ENCODE assay signal across 24 cellular contexts in the genomic region with DNA sequence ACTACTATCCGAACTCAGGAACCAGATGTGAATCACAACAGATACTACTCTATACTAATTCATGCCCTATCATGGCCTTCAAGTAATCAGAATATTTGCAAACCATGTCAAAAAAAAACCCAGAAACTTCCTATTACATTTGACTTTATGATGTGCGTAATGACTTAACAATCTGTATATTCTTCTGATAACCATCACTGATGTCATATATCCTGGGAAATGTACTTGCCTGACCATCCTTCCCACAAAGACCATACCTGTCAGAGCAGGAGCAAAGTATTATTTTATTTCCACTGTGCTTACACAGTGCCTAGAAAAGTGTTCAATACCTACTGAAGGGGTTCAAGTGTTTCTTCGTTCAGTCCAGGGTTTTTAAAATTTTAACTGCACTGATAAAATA. TPM values are rescaled to one million over a fixed set of nuclear protein-coding genes. Genes with fewer than 3 reads are reported as not detected.
A peak's percentile ranks its signal among the peaks of the same experiment; 100 is the strongest.
DNase-seq lines count a peak whose midpoint lies in the region; ATAC-seq and TF ChIP-seq lines count a peak whose summit lies in the region.
"Had no signal": no experiment of that assay in that cellular context is flagged by ENCODE, and none has a peak within 500 bp of the region (broad histone marks: within the 10 kb centered on the region; RNA-seq: fewer than 3 reads in every experiment).

No MANE protein-coding gene starts in this region.

- peaks cover 79% of the 10 kb centered on the region for H3K36me3 Mint-ChIP-seq in activated T-cell treated with anti-CD3 and anti-CD28 coated beads, Interleukin-2, amount 50 U/mL, for 24 hours (ENCODE audit: low read depth)

- POLR2A ChIA-PET in PC-9 (lab: Charles Lee; ENCODE audit: unreplicated experiment): no interaction called here

- no peaks in the 10 kb centered on the region for H3K27me3 ChIP-seq in PC-9 (ENCODE audit: insufficient read depth, low read depth)
- H3K27me3 ChIP-seq: BE2C, BLaER1 had no signal

- H3K4me1 ChIP-seq in PC-9 (replicated peaks; ENCODE audit: insufficient read depth): no peaks in the 10 kb centered on the region
- H3K4me1 ChIP-seq: BE2C, BLaER1 had no signal

- H3K36me3 ChIP-seq in PC-9 (ENCODE audit: low read depth) (peaks cover 60% of the 10 kb centered on the region), SK-N-MC (ENCODE audit: insufficient read depth, low read length) (peaks cover 76% of the 10 kb centered on the region)
- H3K36me3 ChIP-seq: BE2C had no signal

- H3K27ac ChIP-seq in PC-9 (0 out of 2 replicates have a peak overlapping the region, but pooled peaks have one; percentile 5), SK-N-MC (0 out of 2 replicates have a peak overlapping the region, but pooled peaks have one; percentile 13)
- H3K27ac ChIP-seq: BLaER1 had no signal

- H3K4me2 ChIP-seq in PC-9: no peak overlapping the region
- H3K4me2 ChIP-seq: BLaER1 had no signal

- H3K9me3 ChIP-seq in PC-9 (ENCODE audit: insufficient read depth, low read depth) (no peaks in the 10 kb centered on the region), SK-N-MC (ENCODE audit: low read depth, low read length) (peaks cover 9% of the 10 kb centered on the region; the same call in 1 of the 2 replicates)
- H3K9me3 ChIP-seq: BE2C, BLaER1 had no signal

- CTCF ChIA-PET in PC-9 (lab: Charles Lee): no interaction called here

- H3K79me2 ChIP-seq in PC-9 (ENCODE audit: low read depth): peaks cover 60% of the 10 kb centered on the region

- no peak overlapping the region for H3K4me3 Mint-ChIP-seq in activated T-cell treated with anti-CD3 and anti-CD28 coated beads, Interleukin-2, amount 50 U/mL, for 24 hours
- H3K4me3 Mint-ChIP-seq: CD14-positive monocyte; CD4-positive, alpha-beta memory T cell; CD4-positive, CD25-positive, alpha-beta regulatory T cell; CD8-positive, alpha-beta memory T cell had no signal

- peaks cover 52% of the 10 kb centered on the region for H3F3A ChIP-seq in PC-9 (ENCODE audit: insufficient read depth, low read depth)

- no peaks in the 10 kb centered on the region; the same call in 1 of the 2 replicates for H3K9me2 ChIP-seq in PC-9 (ENCODE audit: insufficient read depth)

- no peak overlapping the region for H3K9ac ChIP-seq in SK-N-MC (ENCODE audit: insufficient read length)
- H3K9ac ChIP-seq: BLaER1 had no signal

- no peak for TF ChIP-seq CTCF in PC-9 (conservative IDR thresholded peaks at IDR 0.05)

- ATAC-seq in left colon (peak; percentile 61), HG02759 (IDR thresholded peaks at IDR 0.05; ENCODE audit: unreplicated experiment) (no peak)
- ATAC-seq: GM12878 had no signal

- H3K4me3 ChIP-seq in PC-9 (no peak overlapping the region), SK-N-MC (no peak overlapping the region)
- H3K4me3 ChIP-seq: BLaER1, GM12878 had no signal

- intact Hi-C loops in PC-9 (cut with micrococcal nuclease; ENCODE audit: unreplicated experiment) (no loop called here), left colon (cut with DNase I, micrococcal nuclease) (loop anchor here in 1 of 2 donors (10.0 kb wide), 1 partner anchor 358 kb away; no protein-coding TSS in a partner anchor)

- no peaks in the 10 kb centered on the region for H3K4me1 Mint-ChIP-seq in activated T-cell treated with anti-CD3 and anti-CD28 coated beads, Interleukin-2, amount 50 U/mL, for 24 hours (ENCODE audit: low read depth)
- H3K4me1 Mint-ChIP-seq: CD14-positive monocyte had no signal

- H3K9me3 Mint-ChIP-seq in activated T-cell treated with anti-CD3 and anti-CD28 coated beads, Interleukin-2, amount 50 U/mL, for 24 hours: peaks cover 5% of the 10 kb centered on the region
- H3K9me3 Mint-ChIP-seq: CD14-positive monocyte had no signal

- no peak overlapping the region for H3K27ac Mint-ChIP-seq in activated T-cell treated with anti-CD3 and anti-CD28 coated beads, Interleukin-2, amount 50 U/mL, for 24 hours
- H3K27ac Mint-ChIP-seq: CD4-positive, CD25-positive, alpha-beta regulatory T cell had no signal

- BruUV-seq in PC-9 (replicated peaks; lab: Mats Ljungman, UMichigan): no TSS peak

- no peak overlapping the region for H2AFZ ChIP-seq in PC-9

- H4K20me1 ChIP-seq in PC-9 (ENCODE audit: insufficient read depth): peaks cover 12% of the 10 kb centered on the region

- H3K27me3 Mint-ChIP-seq in activated T-cell treated with anti-CD3 and anti-CD28 coated beads, Interleukin-2, amount 50 U/mL, for 24 hours: no peaks in the 10 kb centered on the region
- H3K27me3 Mint-ChIP-seq: CD4-positive, alpha-beta memory T cell; CD4-positive, CD25-positive, alpha-beta regulatory T cell had no signal

- no peak for DNase-seq in PC-9
- DNase-seq in SK-N-MC (ENCODE audit: low read depth, low spot score): no peak
- no peak for DNase-seq in left colon
- no peak for DNase-seq in NCI-H748 (lab: John Stamatoyannopoulos, UW; ENCODE audit: unreplicated experiment)
- DNase-seq in activated T-cell treated with anti-CD3 and anti-CD28 coated beads, Interleukin-2, amount 50 U/mL, for 24 hours: no peak
- DNase-seq: 8988T; ACHN; BE2C; C1 segment of cervical spinal cord; CD4-positive, alpha-beta memory T cell; CD4-positive, CD25-positive, alpha-beta regulatory T cell; CD8-positive, alpha-beta memory T cell; COR-L47; DMS 273 treated with DMSO at 0.1 percent for 48 hours; DMS153; DMS53; DMS79; DND-41; EL; GDM1 had no signal

RNA-seq across cellular contexts. Expression of a gene that starts 27.5 kb away (rescaled TPM):
- total RNA-seq in PC-9 (2021) (157 and 167 TPM in 2 replicates), left colon (10 to 100 TPM; 73.7 to 74.9 TPM)
